Comparison of ENCODE assay signal across 17 cellular contexts in genomic region chr12:104480012-104480411, GRCh38. TPM values are rescaled to one million over a fixed set of nuclear protein-coding genes. Genes with fewer than 3 reads are reported as not detected.
A peak's percentile ranks its signal among the peaks of the same experiment; 100 is the strongest.
DNase-seq lines count a peak whose midpoint lies in the region; ATAC-seq, FAIRE-seq and TF ChIP-seq lines count a peak whose summit lies in the region.
"Had no signal": no experiment of that assay in that cellular context is flagged by ENCODE, and none has a peak within 500 bp of the region (broad histone marks: within the 10 kb centered on the region; RNA-seq: fewer than 3 reads in every experiment).

No MANE protein-coding gene starts in this region.

- no peak overlapping the region for H2AFZ ChIP-seq in OCI-LY7 (ENCODE audit: low read length)
- H2AFZ ChIP-seq: neural progenitor cell had no signal

- WGBS in small intestine, 3 donors, result 74 to 89% (median 80%) methylated on average over 3 of the region's 3 CpGs

- peak overlapping the region; percentile 83 for H3K4me2 ChIP-seq in OCI-LY7 (ENCODE audit: low read length)
- H3K4me2 ChIP-seq: neural progenitor cell had no signal

- H4K20me1 ChIP-seq in OCI-LY7 (ENCODE audit: insufficient read depth, low read length), result no peaks in the 10 kb centered on the region

- H3K36me3 Mint-ChIP-seq in activated T-cell treated with anti-CD3 and anti-CD28 coated beads, Interleukin-2, amount 50 U/mL, for 24 hours (ENCODE audit: low read depth), result peaks cover 33% of the 10 kb centered on the region
- peaks cover 6% of the 10 kb centered on the region for H3K36me3 Mint-ChIP-seq in activated T-cell treated with anti-CD3 and anti-CD28 coated beads, Interleukin-2, amount 50 U/mL, for 4 hours (ENCODE audit: insufficient read depth)
- peaks cover 44% of the 10 kb centered on the region for H3K36me3 Mint-ChIP-seq in activated T-helper 1 cell treated with anti-CD3 and anti-CD28 coated beads, Interleukin-12 subunit alpha, Interleukin-12 subunit beta, Interleukin-2, Interleukin-4 antibody, amounts not matched to agents 30 ng/mL and 10 ng/mL and 1 ng/mL, durations not matched to agents 14 hours and 24 hours and 36 hours (ENCODE audit: low read depth)

- TF ChIP-seq CTCF in OCI-LY7 (conservative IDR thresholded peaks at IDR 0.05; ENCODE audit: low read length), result no peak

- no TSS peak for BruUV-seq in OCI-LY7 (replicated peaks; lab: Mats Ljungman, UMichigan)

- no peak overlapping the region for H3K4me3 ChIP-seq in OCI-LY7 (ENCODE audit: low read depth, low read length, poor library complexity, severe bottlenecking)
- H3K4me3 ChIP-seq in small intestine (ENCODE audit: low read depth in 1 of 2, low read length in 2 of 2), result no peak overlapping the region
- H3K4me3 ChIP-seq: neural progenitor cell had no signal

- no peaks in the 10 kb centered on the region for H3K9me3 Mint-ChIP-seq in activated T-cell treated with anti-CD3 and anti-CD28 coated beads, Interleukin-2, amount 50 U/mL, for 24 hours
- H3K9me3 Mint-ChIP-seq in activated T-cell treated with anti-CD3 and anti-CD28 coated beads, Interleukin-2, amount 50 U/mL, for 4 hours, result no peaks in the 10 kb centered on the region
- H3K9me3 Mint-ChIP-seq in activated T-helper 1 cell treated with anti-CD3 and anti-CD28 coated beads, Interleukin-12 subunit alpha, Interleukin-12 subunit beta, Interleukin-2, Interleukin-4 antibody, amounts not matched to agents 30 ng/mL and 10 ng/mL and 1 ng/mL, durations not matched to agents 14 hours and 24 hours and 36 hours, result no peaks in the 10 kb centered on the region

- no peak for FAIRE-seq in small intestine (lab: Jason Lieb, UNC)

- H3K27me3 ChIP-seq in small intestine (ENCODE audit: control insufficient read depth in 2 of 2, insufficient read depth in 2 of 2, low read length in 2 of 2), result no peaks in the 10 kb centered on the region
- H3K27me3 ChIP-seq: neural progenitor cell had no signal

- no peaks in the 10 kb centered on the region for H3K9me2 ChIP-seq in OCI-LY7 (ENCODE audit: insufficient read depth, low read length)

- H3K4me1 ChIP-seq in OCI-LY7 (ENCODE audit: insufficient read depth, low read length, poor library complexity, severe bottlenecking) (peaks cover 88% of the 10 kb centered on the region), small intestine (ENCODE audit: control insufficient read depth in 2 of 2, insufficient read depth in 1 of 2, low read depth in 1 of 2, low read length in 1 of 2) (peaks cover 2 to 14% of the 10 kb centered on the region in 2 donors)

- H3K36me3 ChIP-seq in OCI-LY7 (ENCODE audit: insufficient read depth, low read length), result peaks cover 20% of the 10 kb centered on the region
- H3K36me3 ChIP-seq in small intestine (ENCODE audit: control insufficient read depth in 2 of 2, insufficient read depth in 2 of 2, low read length in 2 of 2), result no peaks in the 10 kb centered on the region
- H3K36me3 ChIP-seq: neural progenitor cell had no signal

- POLR2A ChIA-PET in OCI-LY7 (lab: Charles Lee), result no interaction called here

- H3K27ac ChIP-seq in OCI-LY7 (ENCODE audit: low read depth, low read length, poor library complexity, severe bottlenecking) (peak overlapping the region; percentile 87), small intestine (ENCODE audit: low read depth in 1 of 2, low read length in 1 of 2) (peak overlapping the region; percentile 28 to 59)
- H3K27ac ChIP-seq: neural progenitor cell had no signal

- intact Hi-C loops in OCI-LY7 (cut with micrococcal nuclease; ENCODE audit: unreplicated experiment), result no loop called here
- intact Hi-C loops in activated T-helper 1 cell treated with anti-CD3 and anti-CD28 coated beads, Interleukin-12 subunit alpha, Interleukin-12 subunit beta, Interleukin-2, Interleukin-4 antibody, amounts not matched to agents 30 ng/mL and 10 ng/mL and 1 ng/mL, durations not matched to agents 14 hours and 24 hours and 36 hours (cut with micrococcal nuclease), result no loop called here

- peaks cover 85% of the 10 kb centered on the region for H3K4me1 Mint-ChIP-seq in activated T-cell treated with anti-CD3 and anti-CD28 coated beads, Interleukin-2, amount 50 U/mL, for 24 hours (ENCODE audit: low read depth)
- H3K4me1 Mint-ChIP-seq in activated T-cell treated with anti-CD3 and anti-CD28 coated beads, Interleukin-2, amount 50 U/mL, for 4 hours (ENCODE audit: low read depth), result peaks cover 86% of the 10 kb centered on the region
- peaks cover 90% of the 10 kb centered on the region for H3K4me1 Mint-ChIP-seq in activated T-helper 1 cell treated with anti-CD3 and anti-CD28 coated beads, Interleukin-12 subunit alpha, Interleukin-12 subunit beta, Interleukin-2, Interleukin-4 antibody, amounts not matched to agents 30 ng/mL and 10 ng/mL and 1 ng/mL, durations not matched to agents 14 hours and 24 hours and 36 hours (ENCODE audit: low read depth)

- peak overlapping the region; percentile 61 for H3K27ac Mint-ChIP-seq in activated T-cell treated with anti-CD3 and anti-CD28 coated beads, Interleukin-2, amount 50 U/mL, for 24 hours
- H3K27ac Mint-ChIP-seq in activated T-helper 1 cell treated with anti-CD3 and anti-CD28 coated beads, Interleukin-12 subunit alpha, Interleukin-12 subunit beta, Interleukin-2, Interleukin-4 antibody, amounts not matched to agents 30 ng/mL and 10 ng/mL and 1 ng/mL, durations not matched to agents 14 hours and 24 hours and 36 hours, result peak overlapping the region; percentile 42
- H3K27ac Mint-ChIP-seq: neural progenitor cell had no signal

- no peaks in the 10 kb centered on the region for H3K27me3 Mint-ChIP-seq in activated T-cell treated with anti-CD3 and anti-CD28 coated beads, Interleukin-2, amount 50 U/mL, for 24 hours
- no peaks in the 10 kb centered on the region for H3K27me3 Mint-ChIP-seq in activated T-cell treated with anti-CD3 and anti-CD28 coated beads, Interleukin-2, amount 50 U/mL, for 4 hours (ENCODE audit: low read depth)
- no peaks in the 10 kb centered on the region for H3K27me3 Mint-ChIP-seq in activated T-helper 1 cell treated with anti-CD3 and anti-CD28 coated beads, Interleukin-12 subunit alpha, Interleukin-12 subunit beta, Interleukin-2, Interleukin-4 antibody, amounts not matched to agents 30 ng/mL and 10 ng/mL and 1 ng/mL, durations not matched to agents 14 hours and 24 hours and 36 hours (ENCODE audit: insufficient read depth)
- H3K27me3 Mint-ChIP-seq: activated CD4-positive, alpha-beta T cell treated with anti-CD3 and anti-CD28 coated beads, Interleukin-2, amount 10 ng/mL, durations not matched to agents 7 days and 5 days had no signal

- peaks cover 79% of the 10 kb centered on the region for H3K79me2 ChIP-seq in OCI-LY7 (ENCODE audit: insufficient read depth, low read depth, low read length)

- CTCF ChIA-PET in OCI-LY7 (lab: Charles Lee; ENCODE audit: unreplicated experiment), result interaction anchor here (0.6 kb wide), 1 partner anchor 420 kb away, joined by 6 read pairs; no protein-coding TSS in a partner anchor

- H3K9me3 ChIP-seq in OCI-LY7 (ENCODE audit: low read length) (no peaks in the 10 kb centered on the region), small intestine (ENCODE audit: control insufficient read depth, low read depth) (no peaks in the 10 kb centered on the region)

- no peak for DNase-seq in activated T-cell treated with anti-CD3 and anti-CD28 coated beads, Interleukin-2, amount 50 U/mL, for 24 hours
- DNase-seq in activated T-cell treated with anti-CD3 and anti-CD28 coated beads, Interleukin-2, amount 50 U/mL, for 4 hours, result no peak
- DNase-seq in OCI-LY7 (ENCODE audit: low spot score), result no peak
- DNase-seq in activated T-helper 1 cell treated with anti-CD3 and anti-CD28 coated beads, Interleukin-12 subunit alpha, Interleukin-12 subunit beta, Interleukin-2, Interleukin-4 antibody, amounts not matched to agents 30 ng/mL and 10 ng/mL and 1 ng/mL, durations not matched to agents 14 hours and 24 hours and 36 hours (ENCODE audit: low spot score), result no peak
- DNase-seq in small intestine, result no peak
- DNase-seq in dedifferentiated amniotic fluid mesenchymal stem cell (ENCODE audit: extremely low spot score), result no peak
- no peak for DNase-seq in stimulated activated CD4-positive, alpha-beta T cell treated with anti-CD3 and anti-CD28 coated beads, Interleukin-15, amount 100 ng/mL, for 24 hours
- DNase-seq: ACHN; activated CD4-positive, alpha-beta T cell treated with anti-CD3 and anti-CD28 coated beads, Interleukin-2, amount 10 ng/mL, durations not matched to agents 7 days and 5 days; anterior cingulate cortex; COR-L47; hypothalamus; NCI-H187; stimulated activated naive CD4-positive, alpha-beta T cell; trophoblast cell had no signal

- H3K4me3 Mint-ChIP-seq in activated T-cell treated with anti-CD3 and anti-CD28 coated beads, Interleukin-2, amount 50 U/mL, for 24 hours, result no peak overlapping the region
- no peak overlapping the region for H3K4me3 Mint-ChIP-seq in activated T-cell treated with anti-CD3 and anti-CD28 coated beads, Interleukin-2, amount 50 U/mL, for 4 hours
- peak overlapping the region; percentile 6 for H3K4me3 Mint-ChIP-seq in activated T-helper 1 cell treated with anti-CD3 and anti-CD28 coated beads, Interleukin-12 subunit alpha, Interleukin-12 subunit beta, Interleukin-2, Interleukin-4 antibody, amounts not matched to agents 30 ng/mL and 10 ng/mL and 1 ng/mL, durations not matched to agents 14 hours and 24 hours and 36 hours
- H3K4me3 Mint-ChIP-seq: neural progenitor cell had no signal

- ATAC-seq in activated T-cell treated with anti-CD3 and anti-CD28 coated beads, Interleukin-2, amount 50 U/mL, for 4 hours, result no peak
- no peak for ATAC-seq in HG03196 (IDR thresholded peaks at IDR 0.05; ENCODE audit: unreplicated experiment)

RNA-seq across cellular contexts. Expression of gene CHST11, which starts 23.3 kb away (rescaled TPM):
- 10 to 100 TPM; 40.5 to 70.7 (median 61.7) TPM for total RNA-seq in activated T-cell treated with anti-CD3 and anti-CD28 coated beads, Interleukin-2, amount 50 U/mL, for 4 hours
- total RNA-seq in OCI-LY7 (2014; rRNA removed; shearing (Covaris generic)), result 35.8 and 41.6 TPM in 2 replicates
- 15.2 and 16.8 TPM in 2 replicates for total RNA-seq in OCI-LY7 (2022)
- 69.8 and 70.7 TPM in 2 replicates for total RNA-seq in activated T-helper 1 cell treated with anti-CD3 and anti-CD28 coated beads, Interleukin-12 subunit alpha, Interleukin-12 subunit beta, Interleukin-2, Interleukin-4 antibody, amounts not matched to agents 30 ng/mL and 10 ng/mL and 1 ng/mL, durations not matched to agents 14 hours and 24 hours and 36 hours
- 1 to 10 TPM in 2 of 3 donors, under 1 TPM in 1; 0.89 to 2.9 (median 1.1) TPM for polyA plus RNA-seq in small intestine
